ENCODE assay signal across 24 cellular contexts in the genomic region with DNA sequence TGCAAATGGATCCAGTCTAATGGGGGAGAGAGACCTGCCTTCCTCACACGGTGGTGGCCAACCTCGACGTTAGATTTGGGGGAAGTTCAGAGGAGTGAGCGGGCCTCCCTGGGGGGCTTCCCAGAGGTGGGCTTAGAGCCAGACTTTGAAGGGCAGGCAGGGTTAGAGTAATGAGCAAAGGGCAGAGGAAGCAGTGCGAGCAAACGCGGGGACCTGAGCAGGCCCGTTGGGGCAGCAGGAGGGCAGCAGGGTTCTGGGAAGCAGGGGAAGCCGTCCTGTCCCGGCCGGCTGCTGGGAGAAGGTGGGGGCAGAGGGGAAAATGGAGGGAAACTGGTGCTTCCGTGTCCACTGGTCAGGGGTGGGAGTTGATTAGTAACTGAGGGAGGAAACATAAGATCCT.
"Had no signal": no experiment of that assay in that cellular context is flagged by ENCODE, and none has a peak within 500 bp of the region (broad histone marks: within the 10 kb centered on the region; RNA-seq: fewer than 3 reads in every experiment).

No MANE protein-coding gene starts in this region.

- H3K27me3 ChIP-seq: Peyer's patch, SJCRH30 had no signal

- H3K4me1 ChIP-seq: Peyer's patch, SJCRH30 had no signal

- H3K4me2 ChIP-seq: PC-9 had no signal

- H2AFZ ChIP-seq: PC-9 had no signal

- H3K4me3 ChIP-seq: PC-9, Peyer's patch, SJCRH30 had no signal

- H3K36me3 ChIP-seq: Peyer's patch, SJCRH30 had no signal

- H3K27ac ChIP-seq: PC-9, Peyer's patch, SJCRH30 had no signal

- ATAC-seq: Right ventricle myocardium inferior, SK-N-SH treated with all-trans-retinoic acid at 6 μM for 48 hours had no signal

- H3K9me3 ChIP-seq: SJCRH30 had no signal

- DNase-seq: KBM-7; MV-4-11; NCI-H1048; NCI-H1105; NCI-H1417 treated with DMSO at 0.1 percent for 48 hours; NCI-H146; NCI-H1694 treated with DMSO at 0.1 percent for 48 hours; NCI-H1930; NCI-H2081 treated with DMSO at 0.1 percent for 48 hours; NCI-H2171; NCI-H226; NCI-H446; NCI-H510A; NCI-H524 treated with DMSO at 0.1 percent for 48 hours; NCI-H69; NCI-H774; NK-92 treated with Interleukin-12 subunit alpha and Interleukin-12 subunit beta, amount 100 ng/mL, for 24 hours; OCI-M1; PC-9; Peyer's patch; SHP77 treated with DMSO at 0.1 percent for 48 hours; SJCRH30 had no signal
